ENCODE assay signal across 25 cellular contexts in the genomic region with DNA sequence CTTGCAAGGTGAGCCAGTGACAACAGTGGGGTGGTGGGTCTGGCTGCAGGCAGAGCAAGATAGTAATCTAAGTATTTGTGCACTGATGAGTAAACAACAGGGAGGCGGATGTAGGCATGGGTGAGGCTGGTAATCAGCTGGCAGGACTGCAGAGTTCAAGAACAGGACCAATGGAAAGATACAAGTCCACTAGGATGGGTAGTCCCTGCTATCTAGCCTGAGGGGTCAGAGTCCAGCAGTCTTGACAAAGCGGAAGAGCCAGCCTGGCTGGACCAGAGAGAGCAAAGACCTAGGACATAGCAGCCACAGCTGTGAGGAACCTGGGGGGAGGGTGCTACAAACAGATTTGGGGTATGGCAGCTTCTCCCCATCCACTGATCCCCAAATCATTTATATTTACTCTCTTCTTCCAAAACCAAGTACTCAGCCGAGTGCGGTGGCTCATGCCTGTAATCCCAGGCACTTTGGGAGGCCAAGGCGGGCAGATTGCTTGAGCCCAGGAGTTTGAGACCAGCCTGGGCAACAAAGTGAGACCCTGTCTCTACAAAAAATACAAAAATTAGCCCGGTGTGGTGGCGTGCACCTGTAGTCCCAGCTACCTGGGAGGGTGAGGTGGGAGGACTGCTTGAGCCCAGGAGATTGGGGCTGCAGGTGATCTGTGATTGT. TPM values are rescaled to one million over a fixed set of nuclear protein-coding genes. Genes with fewer than 3 reads are reported as not detected.
DNase-seq lines count a peak whose midpoint lies in the region; ATAC-seq, FAIRE-seq and TF ChIP-seq lines count a peak whose summit lies in the region.
"Had no signal": no experiment of that assay in that cellular context is flagged by ENCODE, and none has a peak within 500 bp of the region (broad histone marks: within the 10 kb centered on the region; RNA-seq: fewer than 3 reads in every experiment).

No MANE protein-coding gene starts in this region.

- peaks cover 61% of the 10 kb centered on the region for H3K4me1 ChIP-seq in Caco-2
- no peaks in the 10 kb centered on the region for H3K4me1 ChIP-seq in prostate gland (replicated peaks)
- no peaks in the 10 kb centered on the region for H3K4me1 ChIP-seq in A673 (ENCODE audit: insufficient read depth, low read length, poor library complexity, severe bottlenecking)

- H3K27ac Mint-ChIP-seq in Caco-2 (ENCODE audit: unreplicated experiment): peak overlapping the region; percentile 74
- H3K27ac Mint-ChIP-seq: activated CD8-positive, alpha-beta T cell treated with anti-CD3 and anti-CD28 coated beads, Interleukin-2, amount 10 ng/mL, durations not matched to agents 7 days and 5 days; CD8-positive, alpha-beta T cell; GM23338; memory B cell; stimulated activated naive CD8-positive, alpha-beta T cell treated with anti-CD3 and anti-CD28 coated beads, Interleukin-15, Interleukin-2, amounts not matched to agents 100 ng/mL and 50 ng/mL, for 24 hours had no signal

- H3K9me3 ChIP-seq in Caco-2 (no peaks in the 10 kb centered on the region), prostate gland (no peaks in the 10 kb centered on the region), A673 (ENCODE audit: low read depth, low read length, poor library complexity, severe bottlenecking) (no peaks in the 10 kb centered on the region)
- H3K9me3 ChIP-seq: body of pancreas had no signal

- no peaks in the 10 kb centered on the region for H3K27me3 ChIP-seq in Caco-2 (replicated peaks; ENCODE audit: control insufficient read depth, insufficient read depth, low read length)
- H3K27me3 ChIP-seq in prostate gland (replicated peaks; ENCODE audit: insufficient read depth): no peaks in the 10 kb centered on the region
- no peaks in the 10 kb centered on the region for H3K27me3 ChIP-seq in A673 (replicated peaks; ENCODE audit: insufficient read depth, low read depth, low read length, poor library complexity)
- H3K27me3 ChIP-seq: body of pancreas had no signal

- H3K27me3 Mint-ChIP-seq in Caco-2 (ENCODE audit: insufficient read depth, unreplicated experiment): no peaks in the 10 kb centered on the region
- H3K27me3 Mint-ChIP-seq: memory B cell; naive thymus-derived CD4-positive, alpha-beta T cell; stimulated activated naive CD8-positive, alpha-beta T cell treated with anti-CD3 and anti-CD28 coated beads, Interleukin-15, Interleukin-2, amounts not matched to agents 100 ng/mL and 50 ng/mL, for 24 hours had no signal

- H3K36me3 Mint-ChIP-seq in Caco-2 (ENCODE audit: insufficient read depth, unreplicated experiment): peaks cover 99% of the 10 kb centered on the region

- TF ChIP-seq CTCF in Caco-2 (IDR thresholded peaks at IDR 0.05; ENCODE audit: insufficient read depth in 1 of 2, low read depth in 1 of 2, low read length in 1 of 2, severe bottlenecking in 1 of 2, unreplicated experiment in 1 of 2) (no peak), LNCaP clone FGC (IDR thresholded peaks at IDR 0.05; ENCODE audit: control insufficient read depth, extremely low read depth, insufficient read depth) (no peak), prostate gland (IDR thresholded peaks at IDR 0.05) (no peak), A673 (conservative IDR thresholded peaks at IDR 0.05; ENCODE audit: low read depth, low read length) (no peak)

- no peak for FAIRE-seq in frontal cortex (lab: Jason Lieb, UNC)

- H3K9me3 Mint-ChIP-seq in Caco-2 (ENCODE audit: unreplicated experiment): no peaks in the 10 kb centered on the region
- H3K9me3 Mint-ChIP-seq: CD8-positive, alpha-beta T cell; GM23338; memory B cell; naive thymus-derived CD4-positive, alpha-beta T cell; stimulated activated naive CD8-positive, alpha-beta T cell treated with anti-CD3 and anti-CD28 coated beads, Interleukin-15, Interleukin-2, amounts not matched to agents 100 ng/mL and 50 ng/mL, for 24 hours had no signal

- POLR2A ChIA-PET in Caco-2 (lab: Charles Lee) (interaction anchor here (1.2 to 1.6 kb wide), 3 partner anchors 14 to 175 kb away, joined by 4 to 5 read pairs (median 4); partner anchors contain the start of genes AAMP, PNKD and VIL1), A673 (lab: Charles Lee; ENCODE audit: low non-redundant PET) (no interaction called here)

- H3K4me1 Mint-ChIP-seq in Caco-2 (ENCODE audit: low read depth, unreplicated experiment): peaks cover 31% of the 10 kb centered on the region
- H3K4me1 Mint-ChIP-seq: GM23338, memory B cell had no signal

- TF ChIP-seq POLR2A in prostate gland (IDR thresholded peaks at IDR 0.05): no peak

- CTCF ChIA-PET in Caco-2 (lab: Charles Lee) (interaction anchor here (1.0 to 1.1 kb wide), 4 partner anchors 17 to 45 kb away, joined by 3 to 6 read pairs (median 3); partner anchors contain the start of gene VIL1), A673 (lab: Charles Lee) (no interaction called here)

- intact Hi-C loops in Caco-2 (cut with micrococcal nuclease; ENCODE audit: unreplicated experiment) (loop anchor here (1.0 to 2.0 kb wide), 4 partner anchors 14 to 39 kb away; partner anchors contain the start of gene VIL1), prostate gland (cut with DNase I) (no loop called here), A673 (cut with micrococcal nuclease; ENCODE audit: unreplicated experiment) (no loop called here)

- H3K36me3 ChIP-seq in Caco-2 (ENCODE audit: control insufficient read depth, insufficient read depth, low read length) (peaks cover 16% of the 10 kb centered on the region), prostate gland (no peaks in the 10 kb centered on the region), A673 (ENCODE audit: insufficient read depth, low read length, poor library complexity, severe bottlenecking) (peaks cover 10% of the 10 kb centered on the region)

- ATAC-seq in left lobe of liver: peak; percentile 97
- ATAC-seq: activated CD8-positive, alpha-beta T cell treated with anti-CD3 and anti-CD28 coated beads, Interleukin-2, amount 10 ng/mL, durations not matched to agents 7 days and 5 days; body of pancreas; CD8-positive, alpha-beta T cell; GM23338; naive thymus-derived CD4-positive, alpha-beta T cell had no signal

- BruUV-seq in Caco-2 (replicated peaks; lab: Mats Ljungman, UMichigan) (no TSS peak), A673 (replicated peaks; lab: Mats Ljungman, UMichigan) (no TSS peak)

- H3K4me3 Mint-ChIP-seq in Caco-2 (ENCODE audit: unreplicated experiment): peak overlapping the region; percentile 60
- H3K4me3 Mint-ChIP-seq: activated CD8-positive, alpha-beta T cell treated with anti-CD3 and anti-CD28 coated beads, Interleukin-2, amount 10 ng/mL, durations not matched to agents 7 days and 5 days; CD8-positive, alpha-beta T cell; GM23338; memory B cell; naive thymus-derived CD4-positive, alpha-beta T cell; stimulated activated naive CD8-positive, alpha-beta T cell treated with anti-CD3 and anti-CD28 coated beads, Interleukin-15, Interleukin-2, amounts not matched to agents 100 ng/mL and 50 ng/mL, for 24 hours had no signal

- DNase-seq in Caco-2: peak; percentile 84 to 91
- DNase-seq in LNCaP clone FGC (ENCODE audit: low read depth): peak; percentile 96
- DNase-seq in left lobe of liver (ENCODE audit: low spot score): peak; percentile 92
- DNase-seq in prostate gland (ENCODE audit: low spot score): peak; percentile 38
- DNase-seq in A673 (ENCODE audit: low spot score): no peak
- no peak for DNase-seq in RPMI8226
- DNase-seq in frontal cortex (ENCODE audit: low spot score in 2 of 2): no peak
- DNase-seq: activated CD8-positive, alpha-beta T cell treated with anti-CD3 and anti-CD28 coated beads, Interleukin-2, amount 10 ng/mL, durations not matched to agents 7 days and 5 days; body of pancreas; CD8-positive, alpha-beta T cell; cerebellar nuclear complex; DND-41; kidney glomerular epithelial cell; NCI-H1694 treated with DMSO at 0.1 percent for 48 hours; NCI-H2171 treated with DMSO at 0.1 percent for 48 hours; NCI-H526; right cardiac atrium; stimulated activated CD4-positive, alpha-beta T cell treated with anti-CD3 and anti-CD28 coated beads, Interleukin-12 subunit alpha, Interleukin-12 subunit beta, amount 100 ng/mL, for 4 hours; stimulated activated CD4-positive, alpha-beta T cell treated with anti-CD3 and anti-CD28 coated beads, Interleukin-4, amount 100 ng/mL, for 4 hours had no signal

- WGBS in prostate gland: 89% methylated on average over 7 of the region's 7 CpGs

- H3K27ac ChIP-seq in prostate gland (peak overlapping the region; percentile 60 to 69), A673 (ENCODE audit: low read depth, low read length, poor library complexity, severe bottlenecking) (no peak overlapping the region)
- H3K27ac ChIP-seq: body of pancreas, KMS-11 had no signal

- no peak overlapping the region for H3K4me3 ChIP-seq in Caco-2 (ENCODE audit: low read depth, low read length)
- H3K4me3 ChIP-seq in LNCaP clone FGC (ENCODE audit: low read depth, low read length): no peak overlapping the region
- no peak overlapping the region for H3K4me3 ChIP-seq in prostate gland
- no peak overlapping the region for H3K4me3 ChIP-seq in A673 (ENCODE audit: low read depth, low read length, poor library complexity, severe bottlenecking)
- H3K4me3 ChIP-seq: body of pancreas, GM23338 had no signal

RNA-seq across cellular contexts. Expression of gene VIL1, which starts 25.9 kb away (rescaled TPM):
- total RNA-seq in Caco-2 (2022) (401 and 448 TPM in 2 replicates), left lobe of liver (2.6 TPM), prostate gland (under 1 TPM in 1 of 2 donors, not detected in 1; 0.09 TPM), A673 (2021) (not detected in 2 replicates), frontal cortex (not detected)
- total RNA-seq: activated CD8-positive, alpha-beta T cell treated with anti-CD3 and anti-CD28 coated beads, Interleukin-2, amount 10 ng/mL, durations not matched to agents 7 days and 5 days; osteoblast; right cardiac atrium had no signal

RNA-seq across cellular contexts. Expression of gene CTDSP1, which starts 45.2 kb away (rescaled TPM):
- total RNA-seq in Caco-2 (2022): 103 and 104 TPM in 2 replicates
- 105 TPM for total RNA-seq in left lobe of liver
- 100 to 1,000 TPM; 145 to 180 TPM for total RNA-seq in prostate gland
- total RNA-seq in A673 (2021): 72.3 and 77.4 TPM in 2 replicates
- total RNA-seq in frontal cortex: 7.7 TPM

Comparison
In these comparisons a context has a peak if more than half of its experiments do, and no peak if none do; other contexts are left out.
1. DNase-seq: peak in Caco-2 (2 of 2), LNCaP clone FGC (single experiment), left lobe of liver (single experiment) and prostate gland (single experiment); none in A673 (single experiment), RPMI8226 (single experiment) and frontal cortex (0 of 2).
2. RNA of gene VIL1, which starts 25.9 kb away (total RNA-seq): 401 to 448 TPM in Caco-2; 2.6 TPM in left lobe of liver (single experiment), 0.09 TPM in prostate gland, not detected in A673 and not detected in frontal cortex (single experiment); every median in the first group is over 100 times any median in the second.